In genomic region chr6:97282238-97282725, GRCh38 we compare ENCODE assay signal across 8 cellular contexts. TPM values are rescaled to one million over a fixed set of nuclear protein-coding genes. Genes with fewer than 3 reads are reported as not detected.
A peak's percentile ranks its signal among the peaks of the same experiment; 100 is the strongest.
DNase-seq lines count a peak whose midpoint lies in the region; ATAC-seq and TF ChIP-seq lines count a peak whose summit lies in the region.

No MANE protein-coding gene starts in this region.

- intact Hi-C loops in cardiac septum (cut with DNase I): no loop called here

- TF ChIP-seq CTCF in right atrium auricular region (IDR thresholded peaks at IDR 0.05) (no peak), fibroblast of villous mesenchyme (IDR thresholded peaks at IDR 0.05; ENCODE audit: insufficient read depth, low read depth, low read length) (no peak)

- ATAC-seq in HG02938 (IDR thresholded peaks at IDR 0.05; ENCODE audit: unreplicated experiment): peak; percentile 5
- no peak for ATAC-seq in T-cell (replicated peaks in 1 of 4)
- ATAC-seq in left lobe of liver: no peak

- no peaks in the 10 kb centered on the region for H3K36me3 ChIP-seq in right atrium auricular region

- peak overlapping the region; percentile 24 to 32 for H3K27ac ChIP-seq in right atrium auricular region

- POLR2A ChIA-PET in T-cell (lab: Charles Lee): interaction anchor here in 1 of 2 donors (0.6 kb wide), 1 partner anchor 1860 kb away, joined by 10 read pairs; no protein-coding TSS in a partner anchor

- no peaks in the 10 kb centered on the region for H3K27me3 Mint-ChIP-seq in T-cell

- peak overlapping the region; percentile 94 for H3K4me3 Mint-ChIP-seq in T-cell

- peaks cover 16 to 37% (median 25%) of the 10 kb centered on the region in 3 donors for H3K4me1 Mint-ChIP-seq in T-cell

- H3K36me3 Mint-ChIP-seq in T-cell: peaks cover 14% of the 10 kb centered on the region

- H3K9me3 Mint-ChIP-seq in T-cell: no peaks in the 10 kb centered on the region

- H3K4me1 ChIP-seq in right atrium auricular region: peaks cover 0 to 7% of the 10 kb centered on the region in 2 donors

- peak overlapping the region; percentile 64 to 78 for H3K4me3 ChIP-seq in right atrium auricular region
- H3K4me3 ChIP-seq in fibroblast of villous mesenchyme (ENCODE audit: low read depth, low read length): peak overlapping the region; percentile 98

- no peaks in the 10 kb centered on the region for H3K27me3 ChIP-seq in right atrium auricular region

- peak overlapping the region; percentile 79 to 94 for H3K27ac Mint-ChIP-seq in T-cell

- no peak for DNase-seq in right atrium auricular region (ENCODE audit: low spot score)
- DNase-seq in cardiac septum (ENCODE audit: low spot score): no peak
- DNase-seq in T-cell: no peak
- peak; percentile 6 for DNase-seq in fibroblast of villous mesenchyme (ENCODE audit: low read depth)
- DNase-seq in pons (ENCODE audit: low spot score): peak; percentile 47
- no peak for DNase-seq in UCSD-AML1 (lab: John Stamatoyannopoulos, UW; ENCODE audit: unreplicated experiment)
- no peak for DNase-seq in left lobe of liver (ENCODE audit: low spot score)

- CTCF ChIA-PET in T-cell (lab: Charles Lee): no interaction called here

- H3K9me3 ChIP-seq in right atrium auricular region: no peaks in the 10 kb centered on the region

RNA-seq across cellular contexts. Expression of gene MMS22L, which starts 0.7 kb away (rescaled TPM):
- total RNA-seq in right atrium auricular region (1 to 10 TPM; 1.1 to 4.0 TPM), cardiac septum (3.5 TPM), T-cell (10 to 100 TPM; 10.2 to 14.0 (median 12.2) TPM), fibroblast of villous mesenchyme (11.6 and 19.4 TPM in 2 replicates), left lobe of liver (1.5 TPM)

Comparison
In these comparisons a context has a peak if more than half of its experiments do, and no peak if none do; other contexts are left out.
1. DNase-seq: peak in fibroblast of villous mesenchyme (single experiment) and pons (single experiment); none in right atrium auricular region (single experiment), cardiac septum (single experiment), T-cell (0 of 34), UCSD-AML1 (single experiment) and left lobe of liver (single experiment).